8 cellular contexts compared by ENCODE assay signal in genomic region chr12:124940393-124941169, GRCh38. TPM values are rescaled to one million over a fixed set of nuclear protein-coding genes. Genes with fewer than 3 reads are reported as not detected.
DNase-seq lines count a peak whose midpoint lies in the region; ATAC-seq and TF ChIP-seq lines count a peak whose summit lies in the region.

No MANE protein-coding gene starts in this region.

- no peaks in the 10 kb centered on the region for H3K9me3 Mint-ChIP-seq in endodermal cell

- H3K9me3 ChIP-seq in endodermal cell (ENCODE audit: control insufficient read depth, low read length), result no peaks in the 10 kb centered on the region
- H3K9me3 ChIP-seq in mononuclear cell (ENCODE audit: low read depth, low read length), result no peaks in the 10 kb centered on the region

- peaks cover 9% of the 10 kb centered on the region for H3K36me3 Mint-ChIP-seq in endodermal cell (ENCODE audit: low read depth)

- peaks cover 4% of the 10 kb centered on the region for H3K4me1 Mint-ChIP-seq in endodermal cell

- TF ChIP-seq CTCF in AG10803 (conservative IDR thresholded peaks at IDR 0.05; ENCODE audit: low read length) (peak; percentile 92), endodermal cell (conservative IDR thresholded peaks at IDR 0.05) (peak; percentile 96)

- DNase-seq in AG10803 (ENCODE audit: low read depth), result peak; percentile 88
- peak; percentile 78 to 82 for DNase-seq in activated CD4-positive, alpha-beta T cell treated with anti-CD3 and anti-CD28 coated beads, Interleukin-2, amount 50 U/mL, for 4 hours
- DNase-seq in endodermal cell, result peak; percentile 98
- DNase-seq in stimulated activated CD8-positive, alpha-beta memory T cell treated with anti-CD3 and anti-CD28 coated beads, Interleukin-4, amount 100 ng/mL, for 4 hours (ENCODE audit: low read depth in 2 of 2, low spot score in 1 of 2), result peak; percentile 59 to 60
- DNase-seq in SHP77 treated with DMSO at 0.1 percent for 48 hours (lab: John Stamatoyannopoulos, UW), result no peak

- peak overlapping the region; percentile 47 for H3K9ac ChIP-seq in endodermal cell (ENCODE audit: extremely low read depth, low read length, poor library complexity, severe bottlenecking)

- H3K4me1 ChIP-seq in endodermal cell (ENCODE audit: control insufficient read depth, insufficient read depth, low read length) (no peaks in the 10 kb centered on the region), mononuclear cell (ENCODE audit: insufficient read depth, low read length) (peaks cover 52% of the 10 kb centered on the region)

- H3K4me3 ChIP-seq in AG10803 (ENCODE audit: low read length), result peak overlapping the region; percentile 48
- peak overlapping the region; percentile 93 for H3K4me3 ChIP-seq in endodermal cell (ENCODE audit: low read length)
- H3K4me3 ChIP-seq in mononuclear cell (ENCODE audit: low read length), result peak overlapping the region; percentile 47

- no peak overlapping the region for H3K4me3 Mint-ChIP-seq in endodermal cell

- no peak overlapping the region for H3K27ac Mint-ChIP-seq in endodermal cell

- 32 to 35% methylated on average over 27 of the region's 27 CpGs for WGBS in endodermal cell (ENCODE audit: insufficient coverage in 1 of 2, insufficient read length in 1 of 2), 2 experiments

- no peaks in the 10 kb centered on the region for H3K27me3 Mint-ChIP-seq in endodermal cell (ENCODE audit: insufficient read depth)

- H3K27ac ChIP-seq in endodermal cell (ENCODE audit: low read depth, low read length), result peak overlapping the region; percentile 82

- no peaks in the 10 kb centered on the region for H3K27me3 ChIP-seq in endodermal cell (ENCODE audit: control insufficient read depth, insufficient read depth, low read length, poor library complexity, severe bottlenecking)
- no peaks in the 10 kb centered on the region for H3K27me3 ChIP-seq in mononuclear cell (ENCODE audit: insufficient read depth, low read length)

- no peaks in the 10 kb centered on the region for H3K36me3 ChIP-seq in endodermal cell (ENCODE audit: control insufficient read depth, insufficient read depth, low read length)

- ATAC-seq in GM19372 (IDR thresholded peaks at IDR 0.05; ENCODE audit: low read depth, unreplicated experiment) (peak; percentile 29), HG03565 (IDR thresholded peaks at IDR 0.05; ENCODE audit: unreplicated experiment) (peak; percentile 33)

RNA-seq across cellular contexts. Expression of gene UBC, which starts 26.1 kb away (rescaled TPM):
- total RNA-seq in endodermal cell (100 to 1,000 TPM; 580 to 625 TPM), mononuclear cell (2,055 TPM)
- 856 TPM for polyA plus RNA-seq in endodermal cell (2013, experiment 1 of 2)
- polyA plus RNA-seq in endodermal cell (2013, experiment 2 of 2), result 866 TPM

RNA-seq across cellular contexts. Expression of gene DHX37, which starts 48.4 kb away (rescaled TPM):
- total RNA-seq in endodermal cell (10 to 100 TPM; 16.6 to 22.8 TPM), mononuclear cell (20.0 TPM)
- 9.2 TPM for polyA plus RNA-seq in endodermal cell (2013, experiment 1 of 2)
- 8.9 TPM for polyA plus RNA-seq in endodermal cell (2013, experiment 2 of 2)

RNA-seq across cellular contexts. Expression of gene BRI3BP, which starts 52.9 kb away (rescaled TPM):
- 10 to 100 TPM; 10.5 to 16.0 TPM for total RNA-seq in endodermal cell
- polyA plus RNA-seq in endodermal cell (2013, experiment 1 of 2), result 6.6 TPM
- polyA plus RNA-seq in endodermal cell (2013, experiment 2 of 2), result 7.0 TPM
- total RNA-seq in mononuclear cell, result 2.0 TPM
